ENCODE assay signal across 26 cellular contexts in the genomic region with DNA sequence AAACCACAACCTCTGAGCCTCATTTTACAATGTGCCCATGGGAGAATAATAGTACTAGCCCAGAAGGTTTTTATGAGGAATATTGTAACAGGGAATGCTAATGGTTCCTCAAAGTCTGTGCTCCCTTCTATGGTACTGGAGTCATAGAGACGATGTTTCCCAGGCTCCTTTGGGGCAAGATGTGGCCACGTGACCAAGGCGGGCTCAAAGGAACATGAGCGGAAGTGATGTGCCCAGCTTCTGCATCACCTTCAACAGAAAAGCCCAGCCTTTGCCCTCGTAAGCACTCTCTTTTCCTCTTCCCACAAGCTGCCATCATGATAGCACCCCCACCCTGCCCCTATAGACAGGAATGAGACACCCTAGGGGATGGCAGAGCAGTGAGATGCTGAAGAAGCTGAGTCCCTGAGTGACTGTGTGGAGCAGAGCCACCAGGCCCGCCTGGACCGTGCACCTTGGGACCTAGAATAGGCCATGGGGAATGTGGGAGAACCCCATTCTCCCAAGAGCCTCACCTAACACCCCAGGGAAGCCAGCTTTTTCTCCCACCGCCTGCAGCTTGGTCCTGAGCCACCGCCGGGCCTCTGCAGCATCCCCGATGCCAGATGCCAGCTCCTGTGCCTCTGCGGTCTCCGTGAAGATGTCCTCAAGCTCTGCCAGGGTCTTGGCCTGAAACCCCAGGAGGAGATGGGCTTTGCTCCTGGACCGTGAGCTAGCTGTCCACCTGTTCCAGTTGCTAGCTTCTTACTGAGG. TPM values are rescaled to one million over a fixed set of nuclear protein-coding genes. Genes with fewer than 3 reads are reported as not detected.
"Had no signal": no experiment of that assay in that cellular context is flagged by ENCODE, and none has a peak within 500 bp of the region (broad histone marks: within the 10 kb centered on the region; RNA-seq: fewer than 3 reads in every experiment).

No MANE protein-coding gene starts in this region.

- H3K4me3 ChIP-seq: coronary artery, stomach, transverse colon had no signal

- H3K36me3 ChIP-seq: transverse colon had no signal

- H3K36me3 Mint-ChIP-seq: mesothelial cell of epicardium had no signal

- H3K27me3 ChIP-seq: stomach, transverse colon had no signal

- H3K27ac ChIP-seq: coronary artery, stomach, transverse colon had no signal

- H3K9me3 ChIP-seq: stomach, transverse colon had no signal

- H3K4me3 Mint-ChIP-seq: activated CD4-positive, alpha-beta memory T cell treated with anti-CD3 and anti-CD28 coated beads, Interleukin-2, amount 10 ng/mL, durations not matched to agents 7 days and 5 days; activated CD4-positive, alpha-beta T cell treated with anti-CD3 and anti-CD28 coated beads, Interleukin-2, amount 10 ng/mL, durations not matched to agents 24 days and 14 days; activated naive CD4-positive, alpha-beta T cell treated with anti-CD3 and anti-CD28 coated beads, Interleukin-2, amount 50 U/mL, for 24 hours; activated T-helper 1 cell treated with anti-CD3 and anti-CD28 coated beads, Interleukin-12 subunit alpha, Interleukin-12 subunit beta, Interleukin-2, Interleukin-4 antibody, amounts not matched to agents 30 ng/mL and 10 ng/mL and 1 ng/mL, durations not matched to agents 14 hours and 24 hours and 36 hours; mesothelial cell of epicardium; nephron; stimulated activated memory B cell treated with anti-CD40 and anti-IgM and Interleukin-4, amounts not matched to agents 10 μg/mL and 1 μg/mL and 100 μg/mL, for 72 hours had no signal

- H3K27ac Mint-ChIP-seq: activated CD4-positive, alpha-beta memory T cell treated with anti-CD3 and anti-CD28 coated beads, Interleukin-2, amount 10 ng/mL, durations not matched to agents 7 days and 5 days; activated CD4-positive, alpha-beta T cell treated with anti-CD3 and anti-CD28 coated beads, Interleukin-2, amount 10 ng/mL, durations not matched to agents 24 days and 14 days; activated T-helper 1 cell treated with anti-CD3 and anti-CD28 coated beads, Interleukin-12 subunit alpha, Interleukin-12 subunit beta, Interleukin-2, Interleukin-4 antibody, amounts not matched to agents 30 ng/mL and 10 ng/mL and 1 ng/mL, durations not matched to agents 14 hours and 24 hours and 36 hours; mesothelial cell of epicardium; nephron; stimulated activated memory B cell treated with anti-CD40 and anti-IgM and Interleukin-4, amounts not matched to agents 10 μg/mL and 1 μg/mL and 100 μg/mL, for 72 hours had no signal

- DNase-seq: activated CD4-positive, alpha-beta memory T cell treated with anti-CD3 and anti-CD28 coated beads, Interleukin-2, amount 10 ng/mL, durations not matched to agents 7 days and 5 days; activated CD4-positive, alpha-beta T cell treated with anti-CD3 and anti-CD28 coated beads, Interleukin-2, amount 10 ng/mL, durations not matched to agents 24 days and 14 days; activated gamma-delta T cell; amniotic stem cell; cerebellar nuclear complex; foreskin fibroblast; occipital lobe; small intestine; stimulated activated CD4-positive, alpha-beta T cell treated with anti-CD3 and anti-CD28 coated beads, Interleukin-2, amount 100 ng/mL, for 24 hours; stomach; SW 1271; transverse colon had no signal

- H3K9me3 Mint-ChIP-seq: activated CD4-positive, alpha-beta T cell treated with anti-CD3 and anti-CD28 coated beads, Interleukin-2, amount 10 ng/mL, durations not matched to agents 24 days and 14 days; activated naive CD4-positive, alpha-beta T cell treated with anti-CD3 and anti-CD28 coated beads, Interleukin-2, amount 50 U/mL, for 24 hours; activated T-helper 1 cell treated with anti-CD3 and anti-CD28 coated beads, Interleukin-12 subunit alpha, Interleukin-12 subunit beta, Interleukin-2, Interleukin-4 antibody, amounts not matched to agents 30 ng/mL and 10 ng/mL and 1 ng/mL, durations not matched to agents 14 hours and 24 hours and 36 hours; mesothelial cell of epicardium; nephron; stimulated activated memory B cell treated with anti-CD40 and anti-IgM and Interleukin-4, amounts not matched to agents 10 μg/mL and 1 μg/mL and 100 μg/mL, for 72 hours had no signal

- ATAC-seq: activated CD4-positive, CD25-positive, alpha-beta regulatory T cell treated with anti-CD3 and anti-CD28 coated beads, Interleukin-2, amount 50 U/mL, for 24 hours; sciatic nerve; stimulated activated memory B cell treated with anti-CD40 and anti-IgM and Interleukin-4, amounts not matched to agents 10 μg/mL and 1 μg/mL and 100 μg/mL, for 72 hours had no signal

- H3K27me3 Mint-ChIP-seq: activated CD4-positive, alpha-beta memory T cell treated with anti-CD3 and anti-CD28 coated beads, Interleukin-2, amount 10 ng/mL, durations not matched to agents 7 days and 5 days; activated CD4-positive, alpha-beta T cell treated with anti-CD3 and anti-CD28 coated beads, Interleukin-2, amount 10 ng/mL, durations not matched to agents 24 days and 14 days; activated naive CD4-positive, alpha-beta T cell treated with anti-CD3 and anti-CD28 coated beads, Interleukin-2, amount 50 U/mL, for 24 hours; stimulated activated memory B cell treated with anti-CD40 and anti-IgM and Interleukin-4, amounts not matched to agents 10 μg/mL and 1 μg/mL and 100 μg/mL, for 72 hours had no signal

RNA-seq across cellular contexts. Expression of a gene that starts 22.2 kb away (rescaled TPM):
- total RNA-seq: bronchial epithelial cell, epithelial cell of proximal tubule, fibroblast of lung, kidney epithelial cell, lung microvascular endothelial cell, mesothelial cell of epicardium, renal cortical epithelial cell had no signal
